In the genomic region with DNA sequence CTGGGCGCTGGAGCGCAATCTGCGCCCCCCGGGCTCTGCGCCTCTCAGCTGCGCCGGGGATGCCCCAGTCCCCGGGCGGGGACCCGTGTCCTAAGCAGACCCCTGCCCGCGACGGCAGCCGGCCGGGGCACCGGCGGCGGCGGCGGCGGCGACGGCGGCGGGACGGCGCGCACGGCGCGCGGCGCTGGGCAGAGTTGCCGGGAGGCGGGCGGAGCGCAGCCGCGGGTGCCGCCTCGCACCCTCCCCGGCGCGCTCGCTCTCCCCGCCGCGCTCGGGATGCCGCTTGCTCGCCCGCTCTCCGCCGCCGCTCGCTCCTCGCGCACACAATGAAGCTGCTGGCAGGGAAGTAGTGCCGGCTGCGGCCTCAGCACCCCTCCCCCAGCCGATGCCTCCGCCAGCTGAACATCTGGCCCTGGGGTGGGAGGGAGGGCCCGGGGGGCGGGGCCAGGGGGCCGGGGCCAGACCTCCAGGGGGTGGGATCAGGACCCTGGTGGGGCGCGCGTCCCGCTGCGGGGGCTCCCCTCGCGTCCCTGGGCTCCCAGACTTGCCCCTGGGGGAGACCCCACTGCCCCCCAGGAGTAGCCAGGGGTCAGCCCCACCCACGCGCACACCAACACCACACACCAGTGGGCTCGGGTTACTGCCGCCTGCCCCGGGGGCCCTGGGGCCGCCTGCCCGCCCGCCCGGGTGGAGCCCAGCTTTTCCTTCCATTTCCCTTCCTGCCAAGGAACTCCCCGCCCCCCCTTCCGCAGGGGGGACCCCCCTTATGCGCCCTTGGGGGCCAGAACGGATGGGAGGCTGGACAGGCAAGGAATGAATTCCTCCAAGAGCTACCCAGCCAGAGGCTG, we compare ENCODE assay signal across 8 cellular contexts. TPM values are rescaled to one million over a fixed set of nuclear protein-coding genes. Genes with fewer than 3 reads are reported as not detected.
DNase-seq lines count a peak whose midpoint lies in the region; ATAC-seq, FAIRE-seq and TF ChIP-seq lines count a peak whose summit lies in the region.

TSS of gene RCOR2 (minus strand) at position 328 of the 848 bp plus-strand sequence. CDS start 708 bp downstream, outside the sequence.

- H3K4me3 ChIP-seq in A673 (ENCODE audit: low read depth, low read length, poor library complexity, severe bottlenecking) (peak within 1 kb of the TSS; percentile 60), mammary epithelial cell (replicated peaks in 1 of 3; ENCODE audit: insufficient read depth in 1 of 3, low read depth in 2 of 3, low read length in 3 of 3) (peak within 1 kb of the TSS; percentile 39 to 43 (median 40)), iPS-20b (ENCODE audit: low read length) (peak within 1 kb of the TSS; percentile 94), skeletal muscle satellite cell (ENCODE audit: low read length) (peak within 1 kb of the TSS; percentile 71)

- POLR2A ChIA-PET in A673 (lab: Charles Lee; ENCODE audit: low non-redundant PET): interaction anchor here (0.6 to 0.7 kb wide), 2 partner anchors 45 to 50 kb away, joined by 3 to 4 read pairs; no protein-coding TSS in a partner anchor

- intact Hi-C loops in A673 (cut with micrococcal nuclease; ENCODE audit: unreplicated experiment): no loop called here
- intact Hi-C loops in mammary epithelial cell (cut with micrococcal nuclease): loop anchor here (1.0 kb wide), 1 partner anchor 21 kb away; no protein-coding TSS in a partner anchor

- peak; percentile 44 for FAIRE-seq in GM19239 (lab: Jason Lieb, UNC)

- BruUV-seq in A673 (replicated peaks; lab: Mats Ljungman, UMichigan) (no TSS peak), mammary epithelial cell (replicated peaks; lab: Mats Ljungman, UMichigan) (no TSS peak)

- TF ChIP-seq CTCF in A673 (conservative IDR thresholded peaks at IDR 0.05; ENCODE audit: low read depth, low read length) (no peak), mammary epithelial cell (conservative IDR thresholded peaks at IDR 0.05 in 1 of 2, IDR thresholded peaks at IDR 0.05 in 1 of 2; ENCODE audit: extremely low read depth in 1 of 2, insufficient read depth in 1 of 2, low read depth in 1 of 2, low read length in 2 of 2) (no peak)

- H2AFZ ChIP-seq in mammary epithelial cell (ENCODE audit: low read depth, low read length): peak within 1 kb of the TSS; percentile 72

- no peaks in the 10 kb centered on the region for H3K9me3 ChIP-seq in A673 (ENCODE audit: low read depth, low read length, poor library complexity, severe bottlenecking)
- H3K9me3 ChIP-seq in mammary epithelial cell (replicated peaks; ENCODE audit: insufficient read depth, low read length): no peaks in the 10 kb centered on the region
- H3K9me3 ChIP-seq in iPS-20b (ENCODE audit: insufficient read depth, low read depth, low read length): no peaks in the 10 kb centered on the region
- no peaks in the 10 kb centered on the region for H3K9me3 ChIP-seq in skeletal muscle satellite cell (replicated peaks; ENCODE audit: low read length)

- in situ Hi-C loops in mammary epithelial cell (cut with MboI; ENCODE audit: low sequenced_read_pairs in 2 of 2): no loop called here

- H3K27me3 ChIP-seq in A673 (replicated peaks; ENCODE audit: insufficient read depth, low read depth, low read length, poor library complexity) (no peaks in the 10 kb centered on the region), mammary epithelial cell (ENCODE audit: insufficient read depth, low read length) (peaks cover 9% of the 10 kb centered on the region), iPS-20b (ENCODE audit: insufficient read depth, low read length) (no peaks in the 10 kb centered on the region), skeletal muscle satellite cell (ENCODE audit: control insufficient read depth, insufficient read depth, low read length) (peaks cover 7% of the 10 kb centered on the region)

- H3K4me1 ChIP-seq in A673 (ENCODE audit: insufficient read depth, low read length, poor library complexity, severe bottlenecking) (peaks cover 23% of the 10 kb centered on the region), mammary epithelial cell (ENCODE audit: insufficient read depth, low read length) (peaks cover 14% of the 10 kb centered on the region), iPS-20b (ENCODE audit: insufficient read depth, low read length) (peaks cover 23% of the 10 kb centered on the region), skeletal muscle satellite cell (ENCODE audit: control insufficient read depth, insufficient read depth, low read length) (peaks cover 38% of the 10 kb centered on the region)

- H3K79me2 ChIP-seq in mammary epithelial cell (ENCODE audit: insufficient read depth, low read length): no peaks in the 10 kb centered on the region

- H3K36me3 ChIP-seq in A673 (ENCODE audit: insufficient read depth, low read length, poor library complexity, severe bottlenecking): no peaks in the 10 kb centered on the region
- H3K36me3 ChIP-seq in mammary epithelial cell (ENCODE audit: insufficient read depth, low read length): no peaks in the 10 kb centered on the region
- H3K36me3 ChIP-seq in iPS-20b (ENCODE audit: insufficient read depth, low read depth, low read length): peaks cover 27% of the 10 kb centered on the region
- no peaks in the 10 kb centered on the region for H3K36me3 ChIP-seq in skeletal muscle satellite cell (ENCODE audit: insufficient read depth, low read length)

- H3K9ac ChIP-seq in mammary epithelial cell (ENCODE audit: insufficient read depth, low read length): no peak within 1 kb of the TSS
- peak within 1 kb of the TSS; percentile 94 for H3K9ac ChIP-seq in iPS-20b (ENCODE audit: low read depth, low read length)
- peak within 1 kb of the TSS; percentile 28 for H3K9ac ChIP-seq in skeletal muscle satellite cell (ENCODE audit: low read depth, low read length)

- DNase-seq in A673 (ENCODE audit: low spot score) (peak; percentile 96), GM19239 (ENCODE audit: insufficient read length, low spot score) (peak; percentile 97), NCI-H2029 (lab: John Stamatoyannopoulos, UW) (peak; percentile 86), UCSD-AML1 (lab: John Stamatoyannopoulos, UW; ENCODE audit: unreplicated experiment) (peak; percentile 80), mammary epithelial cell (peak; percentile 60)

- H3K27ac ChIP-seq in A673 (ENCODE audit: low read depth, low read length, poor library complexity, severe bottlenecking) (peak within 1 kb of the TSS; percentile 76), mammary epithelial cell (ENCODE audit: insufficient read depth, low read depth, low read length) (no peak within 1 kb of the TSS), iPS-20b (ENCODE audit: low read length) (peak within 1 kb of the TSS; percentile 100)

- no peaks in the 10 kb centered on the region for H4K20me1 ChIP-seq in mammary epithelial cell (ENCODE audit: insufficient read depth, low read length)

- peak within 1 kb of the TSS; percentile 86 for H3K4me2 ChIP-seq in mammary epithelial cell (ENCODE audit: insufficient read depth, low read depth, low read length)
- H3K4me2 ChIP-seq in skeletal muscle satellite cell (ENCODE audit: low read length): peak within 1 kb of the TSS; percentile 91

- no peak for ATAC-seq in HG02973 (IDR thresholded peaks at IDR 0.05; ENCODE audit: unreplicated experiment)

- CTCF ChIA-PET in A673 (lab: Charles Lee): interaction anchor here (0.6 to 0.7 kb wide), 2 partner anchors 18 to 44 kb away, joined by 3 to 5 read pairs; no protein-coding TSS in a partner anchor
- CTCF ChIA-PET in mammary epithelial cell (lab: Charles Lee; ENCODE audit: low non-redundant PET): interaction anchor here (0.6 kb wide), 1 partner anchor 367 kb away, joined by 3 read pairs; no protein-coding TSS in a partner anchor

- dilution Hi-C loops in mammary epithelial cell (cut with HindIII; ENCODE audit: low sequenced_read_pairs): no loop called here

- no CpG with 5 or more reads among the region's 85 CpGs for WGBS in mammary epithelial cell (ENCODE audit: low coverage, missing lambda C conversion rate)

RNA-seq across cellular contexts. Expression of gene RCOR2, which starts in this region (rescaled TPM):
- 3.9 and 7.6 TPM in 2 replicates for total RNA-seq in A673 (2021)
- under 1 TPM; 0.14 to 0.17 TPM for total RNA-seq in mammary epithelial cell
- polyA plus RNA-seq in mammary epithelial cell: 0.08 TPM
- not detected for polyA minus RNA-seq in mammary epithelial cell
- 3.0 and 5.5 TPM in 2 replicates for total RNA-seq in skeletal muscle satellite cell (2012; rRNA removed)

Comparison
In these comparisons a context has a peak if more than half of its experiments do, and no peak if none do; other contexts are left out.
1. Peak in DNase-seq, H3K4me3 ChIP-seq and H3K4me2 ChIP-seq in mammary epithelial cell; RNA of the gene not detected or under 1 TPM.
2. H3K4me3 ChIP-seq: peak in every context shown above with its lines; median percentile 94 in iPS-20b; 71 in skeletal muscle satellite cell; 60 in A673; 40 in mammary epithelial cell.